ENCODE assay signal across 10 cellular contexts in genomic region chr1:19400875-19401854, GRCh38.
DNase-seq lines count a peak whose midpoint lies in the region; ATAC-seq lines count a peak whose summit lies in the region.
"Had no signal": no experiment of that assay in that cellular context is flagged by ENCODE, and none has a peak within 500 bp of the region (broad histone marks: within the 10 kb centered on the region; RNA-seq: fewer than 3 reads in every experiment).

No MANE protein-coding gene starts in this region.

- H3K23ac ChIP-seq in neuronal stem cell (ENCODE audit: low read depth, low read length, poor library complexity): no peak overlapping the region

- H3K4me3 Mint-ChIP-seq in CD8-positive, alpha-beta memory T cell: peak overlapping the region in 1 of 7 donors; percentile 28

- H3K14ac ChIP-seq in neuronal stem cell (ENCODE audit: low read length): no peak overlapping the region

- no peak overlapping the region for H3K4me3 ChIP-seq in CD8-positive, alpha-beta memory T cell (ENCODE audit: low read length)
- H3K4me3 ChIP-seq in esophagus (ENCODE audit: low read depth in 1 of 2, low read length in 2 of 2) (no peak overlapping the region), neuronal stem cell (ENCODE audit: low read length in 2 of 2) (no peak overlapping the region)
- H3K4me3 ChIP-seq: colonic mucosa had no signal

- no peak overlapping the region for H3K4ac ChIP-seq in neuronal stem cell (ENCODE audit: low read length)

- H3K27ac Mint-ChIP-seq in CD8-positive, alpha-beta memory T cell: peak overlapping the region; percentile 1 to 83 (median 66)

- CTCF ChIA-PET in CD8-positive, alpha-beta memory T cell (lab: Charles Lee): interaction anchor here (0.8 to 1.7 kb wide), 2 partner anchors 181 to 183 kb away, joined by 3 to 7 read pairs; no protein-coding TSS in a partner anchor

- no peak overlapping the region for H4K8ac ChIP-seq in neuronal stem cell (ENCODE audit: low read depth, low read length)

- no peak overlapping the region for H2AK5ac ChIP-seq in neuronal stem cell (ENCODE audit: low read depth, low read length)

- H2BK12ac ChIP-seq in neuronal stem cell (ENCODE audit: low read length): no peak overlapping the region

- ATAC-seq in GM21381 (IDR thresholded peaks at IDR 0.05; ENCODE audit: unreplicated experiment): no peak

- peaks cover 17% of the 10 kb centered on the region for H3K4me1 ChIP-seq in CD8-positive, alpha-beta memory T cell (ENCODE audit: insufficient read depth, low read length)
- H3K4me1 ChIP-seq in esophagus (ENCODE audit: control insufficient read depth in 2 of 2, insufficient read depth in 2 of 2, low read length in 1 of 2): peaks cover 3 to 6% of the 10 kb centered on the region in 2 donors
- peaks cover 13 to 41% of the 10 kb centered on the region in 2 donors for H3K4me1 ChIP-seq in neuronal stem cell (ENCODE audit: control insufficient read depth in 2 of 2, insufficient read depth in 1 of 2, low read depth in 1 of 2, low read length in 2 of 2)
- H3K4me1 ChIP-seq: colonic mucosa had no signal

- H3K27me3 Mint-ChIP-seq in CD8-positive, alpha-beta memory T cell: no peaks in the 10 kb centered on the region

- H2AFZ ChIP-seq in neuronal stem cell (ENCODE audit: low read length): no peak overlapping the region

- H2BK5ac ChIP-seq in neuronal stem cell (ENCODE audit: low read length): no peak overlapping the region

- WGBS in esophagus, 2 donors: 70 to 72% methylated on average over 10 of the region's 10 CpGs
- WGBS in neuronal stem cell (ENCODE audit: extremely low coverage in 2 of 2, insufficient read length in 2 of 2, insufficient replicate concordance in 1 of 2), 2 donors: no CpG with 5 or more reads among the region's 10 CpGs

- no peaks in the 10 kb centered on the region for H3K9me3 Mint-ChIP-seq in CD8-positive, alpha-beta memory T cell

- H4K91ac ChIP-seq in neuronal stem cell (ENCODE audit: low read depth, low read length, poor library complexity): no peak overlapping the region

- H3K36me3 ChIP-seq in CD8-positive, alpha-beta memory T cell (ENCODE audit: insufficient read depth, low read length): no peaks in the 10 kb centered on the region
- H3K36me3 ChIP-seq in esophagus (ENCODE audit: control insufficient read depth in 2 of 2, insufficient read depth in 2 of 2, low read length in 1 of 2) (peaks cover 0 to 9% of the 10 kb centered on the region in 2 donors), neuronal stem cell (replicated peaks in 1 of 2; ENCODE audit: control insufficient read depth in 2 of 2, insufficient read depth in 2 of 2, low read length in 2 of 2) (peaks cover 2 to 19% of the 10 kb centered on the region in 2 donors)
- H3K36me3 ChIP-seq: colonic mucosa had no signal

- H3K9me3 ChIP-seq in CD8-positive, alpha-beta memory T cell (ENCODE audit: low read length): no peaks in the 10 kb centered on the region
- H3K9me3 ChIP-seq in esophagus (ENCODE audit: control insufficient read depth in 2 of 2, insufficient read depth in 1 of 2, low read depth in 1 of 2, low read length in 1 of 2) (no peaks in the 10 kb centered on the region), neuronal stem cell (replicated peaks in 1 of 2; ENCODE audit: control insufficient read depth in 2 of 2, insufficient read depth in 1 of 2, low read depth in 1 of 2, low read length in 2 of 2) (no peaks in the 10 kb centered on the region)
- H3K9me3 ChIP-seq: colonic mucosa had no signal

- peak overlapping the region; percentile 69 for H3K18ac ChIP-seq in neuronal stem cell (ENCODE audit: low read length)

- H3K27me3 ChIP-seq in CD8-positive, alpha-beta memory T cell (ENCODE audit: insufficient read depth, low read length, poor library complexity, severe bottlenecking): no peaks in the 10 kb centered on the region
- no peaks in the 10 kb centered on the region for H3K27me3 ChIP-seq in esophagus (ENCODE audit: control insufficient read depth in 1 of 2, insufficient read depth in 2 of 2, low read length in 2 of 2)
- H3K27me3 ChIP-seq in neuronal stem cell (ENCODE audit: control insufficient read depth in 3 of 3, insufficient read depth in 3 of 3, low read depth in 1 of 3, low read length in 3 of 3): no peaks in the 10 kb centered on the region
- H3K27me3 ChIP-seq: colonic mucosa had no signal

- H3K36me3 Mint-ChIP-seq in CD8-positive, alpha-beta memory T cell: peaks cover 0 to 77% (median 2%) of the 10 kb centered on the region in 3 donors

- no peak overlapping the region for H3K4me2 ChIP-seq in neuronal stem cell (ENCODE audit: insufficient read depth, low read length, poor library complexity, severe bottlenecking)

- H3K79me1 ChIP-seq in neuronal stem cell (ENCODE audit: low read depth, low read length): peaks cover 4% of the 10 kb centered on the region

- H2BK15ac ChIP-seq in neuronal stem cell (ENCODE audit: low read length): no peak overlapping the region

- POLR2A ChIA-PET in CD8-positive, alpha-beta memory T cell (lab: Charles Lee): interaction anchor here (0.5 to 0.7 kb wide), 3 partner anchors 10 to 182 kb away, joined by 3 to 6 read pairs (median 4); no protein-coding TSS in a partner anchor

- no peak overlapping the region for H2BK120ac ChIP-seq in neuronal stem cell (ENCODE audit: low read depth, low read length)

- peaks cover 58 to 89% (median 79%) of the 10 kb centered on the region in 3 donors for H3K4me1 Mint-ChIP-seq in CD8-positive, alpha-beta memory T cell

- DNase-seq in CD8-positive, alpha-beta memory T cell: no peak
- DNase-seq in NCI-H345 (lab: John Stamatoyannopoulos, UW) (peak; percentile 39), neuronal stem cell (ENCODE audit: low spot score) (no peak), NCI-H2107 (lab: John Stamatoyannopoulos, UW) (no peak), NCI-H748 treated with DMSO at 0.1 percent for 48 hours (lab: John Stamatoyannopoulos, UW) (no peak)
- no peak for DNase-seq in stimulated activated CD4-positive, alpha-beta T cell treated with anti-CD3 and anti-CD28 coated beads, Interleukin-2, amount 100 ng/mL, for 48 hours
- DNase-seq: colonic mucosa, NCI-H1417 treated with DMSO at 0.1 percent for 48 hours had no signal

- no peak overlapping the region for H3K27ac ChIP-seq in CD8-positive, alpha-beta memory T cell (ENCODE audit: low read depth, low read length)
- H3K27ac ChIP-seq in esophagus (ENCODE audit: low read depth in 2 of 2, low read length in 1 of 2): peak overlapping the region; percentile 30 to 52
- peak overlapping the region; percentile 38 for H3K27ac ChIP-seq in neuronal stem cell (replicated peaks; ENCODE audit: low read length)
- H3K27ac ChIP-seq: colonic mucosa had no signal

- no peak overlapping the region for H3K9ac ChIP-seq in neuronal stem cell (ENCODE audit: low read depth, low read length, poor library complexity)
